In genomic region chr16:27446721-27447120, GRCh38 we compare ENCODE assay signal across 10 cellular contexts. TPM values are rescaled to one million over a fixed set of nuclear protein-coding genes. Genes with fewer than 3 reads are reported as not detected.
DNase-seq lines count a peak whose midpoint lies in the region; ATAC-seq, FAIRE-seq and TF ChIP-seq lines count a peak whose summit lies in the region.
"Had no signal": no experiment of that assay in that cellular context is flagged by ENCODE, and none has a peak within 500 bp of the region (broad histone marks: within the 10 kb centered on the region; RNA-seq: fewer than 3 reads in every experiment).

No MANE protein-coding gene starts in this region.

- CTCF ChIA-PET in activated B cell treated with CpG ODN at 0.5 μM for 24 hours (lab: Charles Lee), result interaction anchor here (1.0 kb wide), 2 partner anchors 9 to 40 kb away, joined by 3 read pairs; no protein-coding TSS in a partner anchor

- TF ChIP-seq POLR2A in GM12892 (IDR thresholded peaks at IDR 0.05; ENCODE audit: low read depth, low read length), result no peak

- peak overlapping the region; percentile 64 for H3K4me3 Mint-ChIP-seq in activated B cell treated with CpG ODN at 0.5 μM for 24 hours
- peak overlapping the region; percentile 61 for H3K4me3 Mint-ChIP-seq in activated naive CD4-positive, alpha-beta T cell treated with anti-CD3 and anti-CD28 coated beads, Interleukin-2, amount 50 U/mL, for 24 hours

- peak; percentile 54 for ATAC-seq in activated B cell treated with CpG ODN at 0.5 μM for 24 hours (ENCODE audit: low read depth)
- ATAC-seq in GM21390 (IDR thresholded peaks at IDR 0.05; ENCODE audit: unreplicated experiment), result no peak

- H3K4me1 Mint-ChIP-seq in activated B cell treated with CpG ODN at 0.5 μM for 24 hours, result peaks cover 71% of the 10 kb centered on the region
- peaks cover 72% of the 10 kb centered on the region for H3K4me1 Mint-ChIP-seq in activated naive CD4-positive, alpha-beta T cell treated with anti-CD3 and anti-CD28 coated beads, Interleukin-2, amount 50 U/mL, for 24 hours

- no peaks in the 10 kb centered on the region for H3K9me3 Mint-ChIP-seq in activated B cell treated with CpG ODN at 0.5 μM for 24 hours
- no peaks in the 10 kb centered on the region for H3K9me3 Mint-ChIP-seq in activated naive CD4-positive, alpha-beta T cell treated with anti-CD3 and anti-CD28 coated beads, Interleukin-2, amount 50 U/mL, for 24 hours

- DNase-seq in GM12892 (ENCODE audit: insufficient read length) (peak; percentile 34), activated B cell treated with CpG ODN at 0.5 μM for 24 hours (no peak), NCI-H345 (lab: John Stamatoyannopoulos, UW) (no peak), NCI-H1694 treated with DMSO at 0.1 percent for 48 hours (lab: John Stamatoyannopoulos, UW) (no peak), cortex of kidney (lab: John Stamatoyannopoulos, UW) (no peak)
- DNase-seq in stimulated activated CD4-positive, alpha-beta T cell treated with anti-CD3 and anti-CD28 coated beads, Interleukin-4, amount 100 ng/mL, for 4 hours, result peak; percentile 33 to 79
- DNase-seq: NCI-H1105 had no signal

- H3K36me3 Mint-ChIP-seq in activated B cell treated with CpG ODN at 0.5 μM for 24 hours (ENCODE audit: low read depth), result peaks cover 90% of the 10 kb centered on the region
- H3K36me3 Mint-ChIP-seq in activated naive CD4-positive, alpha-beta T cell treated with anti-CD3 and anti-CD28 coated beads, Interleukin-2, amount 50 U/mL, for 24 hours, result peaks cover 39% of the 10 kb centered on the region

- H3K27ac Mint-ChIP-seq in activated B cell treated with CpG ODN at 0.5 μM for 24 hours, result peak overlapping the region; percentile 83
- peak overlapping the region; percentile 55 for H3K27ac Mint-ChIP-seq in activated naive CD4-positive, alpha-beta T cell treated with anti-CD3 and anti-CD28 coated beads, Interleukin-2, amount 50 U/mL, for 24 hours

- POLR2A ChIA-PET in activated B cell treated with CpG ODN at 0.5 μM for 24 hours (lab: Charles Lee), result interaction anchor here (0.6 to 15.9 kb wide), 12 partner anchors 12 to 281 kb away, joined by 3 to 464 read pairs (median 6); partner anchors contain the start of genes IL21R and KDM8

- intact Hi-C loops in activated B cell treated with CpG ODN at 0.5 μM for 24 hours (cut with micrococcal nuclease), result no loop called here

- H3K27me3 Mint-ChIP-seq in activated B cell treated with CpG ODN at 0.5 μM for 24 hours, result no peaks in the 10 kb centered on the region
- no peaks in the 10 kb centered on the region for H3K27me3 Mint-ChIP-seq in activated naive CD4-positive, alpha-beta T cell treated with anti-CD3 and anti-CD28 coated beads, Interleukin-2, amount 50 U/mL, for 24 hours

- TF ChIP-seq CTCF in activated B cell treated with CpG ODN at 0.5 μM for 24 hours (IDR thresholded peaks at IDR 0.05), result no peak

- peak; percentile 70 for FAIRE-seq in GM12892 (lab: Jason Lieb, UNC)
- FAIRE-seq: colon had no signal

RNA-seq across cellular contexts. Expression of gene IL21R, which starts 44.7 kb away (rescaled TPM):
- 31.5 TPM for polyA plus RNA-seq in GM12892 (2012; ENCODE audit: missing spikeins)
- total RNA-seq in activated B cell treated with CpG ODN at 0.5 μM for 24 hours, result 144 and 167 TPM in 2 replicates

Comparison
In these comparisons a context has a peak if more than half of its experiments do, and no peak if none do; other contexts are left out.
1. DNase-seq: peak in GM12892 (single experiment) and stimulated activated CD4-positive, alpha-beta T cell treated with anti-CD3 and anti-CD28 coated beads, Interleukin-4, amount 100 ng/mL, for 4 hours (2 of 2); none in activated B cell treated with CpG ODN at 0.5 μM for 24 hours (single experiment), NCI-H345 (single experiment), NCI-H1694 treated with DMSO at 0.1 percent for 48 hours (single experiment) and cortex of kidney (single experiment).